11 cellular contexts compared by ENCODE assay signal in genomic region chr4:81652069-81652478, GRCh38.
DNase-seq lines count a peak whose midpoint lies in the region; ATAC-seq and TF ChIP-seq lines count a peak whose summit lies in the region.
"Had no signal": no experiment of that assay in that cellular context is flagged by ENCODE, and none has a peak within 500 bp of the region (broad histone marks: within the 10 kb centered on the region; RNA-seq: fewer than 3 reads in every experiment).

No MANE protein-coding gene starts in this region.

- H3K27ac ChIP-seq in mesodermal cell (ENCODE audit: low read depth, low read length, severe bottlenecking): peak overlapping the region; percentile 51
- H3K27ac ChIP-seq: spleen, VCaP had no signal

- peak overlapping the region; percentile 85 for H3K27ac Mint-ChIP-seq in activated CD8-positive, alpha-beta T cell treated with anti-CD3 and anti-CD28 coated beads for 36 hours
- H3K27ac Mint-ChIP-seq in activated CD8-positive, alpha-beta T cell treated with anti-CD3 and anti-CD28 coated beads, Interleukin-2, amount 10 ng/mL, durations not matched to agents 7 days and 5 days: no peak overlapping the region

- peaks cover 3% of the 10 kb centered on the region for H3K9me3 Mint-ChIP-seq in activated CD8-positive, alpha-beta T cell treated with anti-CD3 and anti-CD28 coated beads for 36 hours
- H3K9me3 Mint-ChIP-seq in activated CD8-positive, alpha-beta T cell treated with anti-CD3 and anti-CD28 coated beads, Interleukin-2, amount 10 ng/mL, durations not matched to agents 7 days and 5 days (ENCODE audit: insufficient read depth): no peaks in the 10 kb centered on the region

- no peak overlapping the region for H3K4me3 ChIP-seq in mesodermal cell (ENCODE audit: extremely low read depth, insufficient read depth, low read length, poor library complexity, severe bottlenecking)
- H3K4me3 ChIP-seq: spleen had no signal

- intact Hi-C loops in activated CD8-positive, alpha-beta T cell treated with anti-CD3 and anti-CD28 coated beads for 36 hours (cut with micrococcal nuclease): no loop called here

- H3K27me3 Mint-ChIP-seq in activated CD8-positive, alpha-beta T cell treated with anti-CD3 and anti-CD28 coated beads for 36 hours: no peaks in the 10 kb centered on the region
- no peaks in the 10 kb centered on the region for H3K27me3 Mint-ChIP-seq in activated CD8-positive, alpha-beta T cell treated with anti-CD3 and anti-CD28 coated beads, Interleukin-2, amount 10 ng/mL, durations not matched to agents 7 days and 5 days (ENCODE audit: low read depth)

- H3K9me3 ChIP-seq in mesodermal cell (ENCODE audit: control insufficient read depth, low read length): no peaks in the 10 kb centered on the region
- H3K9me3 ChIP-seq: spleen had no signal

- no peak overlapping the region for H3K4me3 Mint-ChIP-seq in activated CD8-positive, alpha-beta T cell treated with anti-CD3 and anti-CD28 coated beads for 36 hours
- H3K4me3 Mint-ChIP-seq in activated CD8-positive, alpha-beta T cell treated with anti-CD3 and anti-CD28 coated beads, Interleukin-2, amount 10 ng/mL, durations not matched to agents 7 days and 5 days: no peak overlapping the region

- peaks cover 22% of the 10 kb centered on the region for H3K4me1 ChIP-seq in mesodermal cell (ENCODE audit: control insufficient read depth, insufficient read depth, low read length, poor library complexity, severe bottlenecking)

- DNase-seq in activated CD8-positive, alpha-beta T cell treated with anti-CD3 and anti-CD28 coated beads for 36 hours: no peak
- no peak for DNase-seq in activated CD8-positive, alpha-beta T cell treated with anti-CD3 and anti-CD28 coated beads, Interleukin-2, amount 10 ng/mL, durations not matched to agents 7 days and 5 days
- DNase-seq in activated naive CD4-positive, alpha-beta T cell treated with anti-CD3 and anti-CD28 coated beads, Interleukin-2, amount 50 U/mL, for 16 hours: peak; percentile 39
- DNase-seq in stimulated activated naive CD8-positive, alpha-beta T cell treated with anti-CD3 and anti-CD28 coated beads, Interleukin-15, Interleukin-2, amounts not matched to agents 100 U/mL and 50 U/mL, for 24 hours: no peak
- DNase-seq in UCSD-AML1 (lab: John Stamatoyannopoulos, UW; ENCODE audit: unreplicated experiment): no peak
- DNase-seq: NCI-H187 treated with DMSO at 0.1 percent for 48 hours, spleen had no signal

- H3K36me3 Mint-ChIP-seq in activated CD8-positive, alpha-beta T cell treated with anti-CD3 and anti-CD28 coated beads for 36 hours (ENCODE audit: low read depth): no peaks in the 10 kb centered on the region
- H3K36me3 Mint-ChIP-seq in activated CD8-positive, alpha-beta T cell treated with anti-CD3 and anti-CD28 coated beads, Interleukin-2, amount 10 ng/mL, durations not matched to agents 7 days and 5 days (ENCODE audit: low read depth): no peaks in the 10 kb centered on the region

- peaks cover 62% of the 10 kb centered on the region for H3K4me1 Mint-ChIP-seq in activated CD8-positive, alpha-beta T cell treated with anti-CD3 and anti-CD28 coated beads for 36 hours (ENCODE audit: low read depth)
- peaks cover 44% of the 10 kb centered on the region for H3K4me1 Mint-ChIP-seq in activated CD8-positive, alpha-beta T cell treated with anti-CD3 and anti-CD28 coated beads, Interleukin-2, amount 10 ng/mL, durations not matched to agents 7 days and 5 days (ENCODE audit: low read depth)

- POLR2A ChIA-PET in activated CD8-positive, alpha-beta T cell treated with anti-CD3 and anti-CD28 coated beads for 36 hours (lab: Charles Lee): interaction anchor here (1.1 to 1.2 kb wide), 2 partner anchors 14 to 180 kb away, joined by 3 read pairs; no protein-coding TSS in a partner anchor
- POLR2A ChIA-PET in activated CD8-positive, alpha-beta T cell treated with anti-CD3 and anti-CD28 coated beads, Interleukin-2, amount 10 ng/mL, durations not matched to agents 7 days and 5 days (lab: Charles Lee): no interaction called here

- TF ChIP-seq CTCF in activated CD8-positive, alpha-beta T cell treated with anti-CD3 and anti-CD28 coated beads for 36 hours (IDR thresholded peaks at IDR 0.05): no peak

- CTCF ChIA-PET in activated CD8-positive, alpha-beta T cell treated with anti-CD3 and anti-CD28 coated beads for 36 hours (lab: Charles Lee): interaction anchor here (0.7 kb wide), 1 partner anchor 125 kb away, joined by 3 read pairs; no protein-coding TSS in a partner anchor
- CTCF ChIA-PET in activated CD8-positive, alpha-beta T cell treated with anti-CD3 and anti-CD28 coated beads, Interleukin-2, amount 10 ng/mL, durations not matched to agents 7 days and 5 days (lab: Charles Lee): interaction anchor here (1.1 to 3.0 kb wide), 2 partner anchors 31 to 181 kb away, joined by 3 to 15 read pairs; partner anchors contain the start of gene RASGEF1B

- ATAC-seq in activated CD8-positive, alpha-beta T cell treated with anti-CD3 and anti-CD28 coated beads for 36 hours: peak; percentile 28
- no peak for ATAC-seq in activated CD8-positive, alpha-beta T cell treated with anti-CD3 and anti-CD28 coated beads, Interleukin-2, amount 10 ng/mL, durations not matched to agents 7 days and 5 days
- peak; percentile 76 for ATAC-seq in stimulated activated naive CD8-positive, alpha-beta T cell treated with anti-CD3 and anti-CD28 coated beads, Interleukin-15, Interleukin-2, amounts not matched to agents 100 U/mL and 50 U/mL, for 24 hours
- ATAC-seq in HG02884 (IDR thresholded peaks at IDR 0.05; ENCODE audit: unreplicated experiment): no peak
- ATAC-seq in HG02610 (IDR thresholded peaks at IDR 0.05; ENCODE audit: unreplicated experiment): no peak

- WGBS in mesodermal cell (ENCODE audit: insufficient coverage in 2 of 2), 2 experiments: 88% methylated on average over 1 of the region's 2 CpGs; no CpG with 5 or more reads in 1 of the 2 experiments

- H3K36me3 ChIP-seq in mesodermal cell (ENCODE audit: control insufficient read depth, insufficient read depth, low read length): no peaks in the 10 kb centered on the region
- H3K36me3 ChIP-seq: spleen had no signal

Comparison
In these comparisons a context has a peak if more than half of its experiments do, and no peak if none do; other contexts are left out.
1. ATAC-seq: peak in activated CD8-positive, alpha-beta T cell treated with anti-CD3 and anti-CD28 coated beads for 36 hours (single experiment) and stimulated activated naive CD8-positive, alpha-beta T cell treated with anti-CD3 and anti-CD28 coated beads, Interleukin-15, Interleukin-2, amounts not matched to agents 100 U/mL and 50 U/mL, for 24 hours (single experiment); none in activated CD8-positive, alpha-beta T cell treated with anti-CD3 and anti-CD28 coated beads, Interleukin-2, amount 10 ng/mL, durations not matched to agents 7 days and 5 days (single experiment), HG02884 (single experiment) and HG02610 (single experiment).